9 cellular contexts compared by ENCODE assay signal in the genomic region with DNA sequence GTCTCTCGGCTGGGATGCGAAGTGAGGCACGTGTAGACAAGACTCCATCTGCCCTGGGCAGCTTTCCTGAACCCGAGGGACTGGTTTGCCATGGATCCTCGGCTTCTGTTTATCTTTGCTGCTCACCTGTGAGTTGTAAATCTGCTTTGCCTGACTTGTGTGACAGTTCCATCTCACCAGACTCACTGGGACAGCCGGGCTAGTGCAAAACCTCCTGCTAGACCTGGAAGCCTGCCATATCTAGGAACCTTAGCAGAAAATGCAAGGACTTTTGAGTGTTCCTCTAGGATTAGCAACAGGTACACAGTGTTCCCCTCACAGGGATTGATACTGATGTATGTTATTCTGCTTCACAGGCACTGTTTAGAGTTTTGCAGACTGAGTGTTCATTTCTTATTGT.
DNase-seq lines count a peak whose midpoint lies in the region; ATAC-seq and TF ChIP-seq lines count a peak whose summit lies in the region.
"Had no signal": no experiment of that assay in that cellular context is flagged by ENCODE, and none has a peak within 500 bp of the region (broad histone marks: within the 10 kb centered on the region; RNA-seq: fewer than 3 reads in every experiment).

No MANE protein-coding gene starts in this region.

- H3K9me3 ChIP-seq in left ventricle myocardium inferior (replicated peaks) (no peaks in the 10 kb centered on the region), thyroid gland (no peaks in the 10 kb centered on the region)

- intact Hi-C loops in left ventricle myocardium inferior (cut with micrococcal nuclease): no loop called here
- intact Hi-C loops in thyroid gland (cut with DNase I): no loop called here

- 25 to 28% methylated on average over 6 of the region's 6 CpGs for WGBS in thyroid gland, 2 donors

- H3K27me3 ChIP-seq in left ventricle myocardium inferior (ENCODE audit: low read depth) (no peaks in the 10 kb centered on the region), thyroid gland (no peaks in the 10 kb centered on the region)

- DNase-seq in NCI-H82 (lab: John Stamatoyannopoulos, UW) (peak; percentile 23), NCI-H82 treated with DMSO at 0.1 percent for 48 hours (lab: John Stamatoyannopoulos, UW; ENCODE audit: unreplicated experiment) (no peak), NCI-H774 (lab: John Stamatoyannopoulos, UW) (peak; percentile 25), left ventricle myocardium inferior (no peak), thyroid gland (peak; percentile 84 to 86)
- DNase-seq in stimulated activated CD4-positive, alpha-beta T cell treated with anti-CD3 and anti-CD28 coated beads, Interleukin-2, amount 100 ng/mL, for 24 hours: no peak
- DNase-seq: NCI-H446 had no signal

- H3K4me3 ChIP-seq in left ventricle myocardium inferior: no peak overlapping the region
- H3K4me3 ChIP-seq in thyroid gland (replicated peaks in 1 of 3): no peak overlapping the region

- peak overlapping the region; percentile 50 for H3K27ac ChIP-seq in left ventricle myocardium inferior (replicated peaks)
- peak overlapping the region in 1 of 3 donors; percentile 78 for H3K27ac ChIP-seq in thyroid gland

- H3K36me3 ChIP-seq in left ventricle myocardium inferior: no peaks in the 10 kb centered on the region
- no peaks in the 10 kb centered on the region for H3K36me3 ChIP-seq in thyroid gland

- TF ChIP-seq CTCF in left ventricle myocardium inferior (IDR thresholded peaks at IDR 0.05; ENCODE audit: borderline replicate concordance) (no peak), thyroid gland (IDR thresholded peaks at IDR 0.05) (peak in 1 of 6 experiments; percentile 15)

- H3K4me1 ChIP-seq in left ventricle myocardium inferior (peaks cover 20% of the 10 kb centered on the region), thyroid gland (peaks cover 7 to 13% of the 10 kb centered on the region in 2 donors)

- TF ChIP-seq POLR2A in thyroid gland (IDR thresholded peaks at IDR 0.05): no peak

- ATAC-seq in HG02588 (IDR thresholded peaks at IDR 0.05; ENCODE audit: unreplicated experiment) (no peak), HG02759 (IDR thresholded peaks at IDR 0.05; ENCODE audit: unreplicated experiment) (no peak)

Comparison
In these comparisons a context has a peak if more than half of its experiments do, and no peak if none do; other contexts are left out.
1. DNase-seq: peak in NCI-H82 (single experiment), NCI-H774 (single experiment) and thyroid gland (2 of 2); none in NCI-H82 treated with DMSO at 0.1 percent for 48 hours (single experiment), left ventricle myocardium inferior (single experiment) and stimulated activated CD4-positive, alpha-beta T cell treated with anti-CD3 and anti-CD28 coated beads, Interleukin-2, amount 100 ng/mL, for 24 hours (0 of 2).